In genomic region chr10:61836233-61836887, GRCh38 we compare ENCODE assay signal across 12 cellular contexts.
DNase-seq lines count a peak whose midpoint lies in the region; ATAC-seq and TF ChIP-seq lines count a peak whose summit lies in the region.
"Had no signal": no experiment of that assay in that cellular context is flagged by ENCODE, and none has a peak within 500 bp of the region (broad histone marks: within the 10 kb centered on the region; RNA-seq: fewer than 3 reads in every experiment).

No MANE protein-coding gene starts in this region.

- H3K4me3 ChIP-seq in breast epithelium, result no peak overlapping the region
- H3K4me3 ChIP-seq: cardiac muscle cell, HAP-1 had no signal

- peaks cover 0 to 16% of the 10 kb centered on the region in 2 donors for H3K4me1 ChIP-seq in breast epithelium

- peak overlapping the region; percentile 15 to 69 for H3K4me3 Mint-ChIP-seq in activated T-cell treated with anti-CD3 and anti-CD28 coated beads, Interleukin-2, amount 50 U/mL, for 72 hours
- H3K4me3 Mint-ChIP-seq in activated T-cell treated with anti-CD3 and anti-CD28 coated beads, Interleukin-2, amount 50 U/mL, for 4 hours, result no peak overlapping the region
- H3K4me3 Mint-ChIP-seq in mesothelial cell of epicardium, result peak overlapping the region; percentile 22

- H3K27ac ChIP-seq in breast epithelium, result peak overlapping the region; percentile 50 to 76
- H3K27ac ChIP-seq: cardiac muscle cell had no signal

- intact Hi-C loops in breast epithelium (cut with DNase I; ENCODE audit: low total_unique reads), result no loop called here

- no peaks in the 10 kb centered on the region for H3K9me3 Mint-ChIP-seq in activated T-cell treated with anti-CD3 and anti-CD28 coated beads, Interleukin-2, amount 50 U/mL, for 72 hours
- H3K9me3 Mint-ChIP-seq in activated T-cell treated with anti-CD3 and anti-CD28 coated beads, Interleukin-2, amount 50 U/mL, for 4 hours, result no peaks in the 10 kb centered on the region
- no peaks in the 10 kb centered on the region for H3K9me3 Mint-ChIP-seq in mesothelial cell of epicardium

- TF ChIP-seq CTCF in breast epithelium (IDR thresholded peaks at IDR 0.05) (no peak), mesothelial cell of epicardium (IDR thresholded peaks at IDR 0.05; ENCODE audit: unreplicated experiment) (no peak)

- no peaks in the 10 kb centered on the region for H3K9me3 ChIP-seq in breast epithelium
- H3K9me3 ChIP-seq: HAP-1 had no signal

- TF ChIP-seq POLR2A in breast epithelium (IDR thresholded peaks at IDR 0.05), result no peak

- ATAC-seq in activated T-cell treated with anti-CD3 and anti-CD28 coated beads, Interleukin-2, amount 50 U/mL, for 72 hours (replicated peaks in 1 of 2), result no peak
- no peak for ATAC-seq in activated T-cell treated with anti-CD3 and anti-CD28 coated beads, Interleukin-2, amount 50 U/mL, for 4 hours
- ATAC-seq in HG03354 (IDR thresholded peaks at IDR 0.05; ENCODE audit: poor library complexity, severe bottlenecking, unreplicated experiment), result no peak

- no peak for DNase-seq in activated T-cell treated with anti-CD3 and anti-CD28 coated beads, Interleukin-2, amount 50 U/mL, for 72 hours
- no peak for DNase-seq in activated T-cell treated with anti-CD3 and anti-CD28 coated beads, Interleukin-2, amount 50 U/mL, for 4 hours
- DNase-seq in breast epithelium (ENCODE audit: low spot score in 2 of 2) (no peak), mesothelial cell of epicardium (ENCODE audit: low spot score in 2 of 2, unreplicated experiment in 2 of 2) (no peak), middle frontal gyrus (ENCODE audit: extremely low spot score, low spot score) (no peak), NCI-H446 treated with DMSO at 0.1 percent for 48 hours (lab: John Stamatoyannopoulos, UW) (no peak), T-helper 9 cell (no peak)
- DNase-seq: activated CD4-positive, alpha-beta T cell treated with anti-CD3 and anti-CD28 coated beads, Interleukin-2, amount 50 U/mL, for 48 hours; AML-193 had no signal

- no peaks in the 10 kb centered on the region for H3K36me3 ChIP-seq in breast epithelium
- H3K36me3 ChIP-seq: cardiac muscle cell, HAP-1 had no signal

- peaks cover 29% of the 10 kb centered on the region for H3K4me1 Mint-ChIP-seq in activated T-cell treated with anti-CD3 and anti-CD28 coated beads, Interleukin-2, amount 50 U/mL, for 72 hours (ENCODE audit: low read depth)
- peaks cover 21% of the 10 kb centered on the region for H3K4me1 Mint-ChIP-seq in activated T-cell treated with anti-CD3 and anti-CD28 coated beads, Interleukin-2, amount 50 U/mL, for 4 hours (ENCODE audit: low read depth)
- peaks cover 54% of the 10 kb centered on the region for H3K4me1 Mint-ChIP-seq in mesothelial cell of epicardium

- H3K27me3 ChIP-seq in breast epithelium, result no peaks in the 10 kb centered on the region
- H3K27me3 ChIP-seq: cardiac muscle cell had no signal

- no peaks in the 10 kb centered on the region for H3K36me3 Mint-ChIP-seq in activated T-cell treated with anti-CD3 and anti-CD28 coated beads, Interleukin-2, amount 50 U/mL, for 72 hours (ENCODE audit: insufficient read depth in 2 of 2)
- H3K36me3 Mint-ChIP-seq in activated T-cell treated with anti-CD3 and anti-CD28 coated beads, Interleukin-2, amount 50 U/mL, for 4 hours (ENCODE audit: insufficient read depth), result no peaks in the 10 kb centered on the region
- no peaks in the 10 kb centered on the region for H3K36me3 Mint-ChIP-seq in mesothelial cell of epicardium

- peak overlapping the region; percentile 1 for H3K27ac Mint-ChIP-seq in activated T-cell treated with anti-CD3 and anti-CD28 coated beads, Interleukin-2, amount 50 U/mL, for 72 hours
- peak overlapping the region; percentile 96 for H3K27ac Mint-ChIP-seq in mesothelial cell of epicardium

- H3K27me3 Mint-ChIP-seq in activated T-cell treated with anti-CD3 and anti-CD28 coated beads, Interleukin-2, amount 50 U/mL, for 72 hours (ENCODE audit: low read depth), result no peaks in the 10 kb centered on the region
- peaks cover 5% of the 10 kb centered on the region for H3K27me3 Mint-ChIP-seq in activated T-cell treated with anti-CD3 and anti-CD28 coated beads, Interleukin-2, amount 50 U/mL, for 4 hours (ENCODE audit: low read depth)
- H3K27me3 Mint-ChIP-seq in mesothelial cell of epicardium (ENCODE audit: low read depth), result no peaks in the 10 kb centered on the region
